In genomic region chr19:12139885-12140544, GRCh38 we compare ENCODE assay signal across 1 cellular context.
TF ChIP-seq lines count a peak whose summit lies in the region.

ZNF20 (minus strand) TSS chr19:12140350; CDS start chr19:12140182, 168 bp downstream.

TF ChIP-seq in WTC11, 78 proteins besides CTCF, POLR2A, EP300 and RAD21 (continued from another document):
- TF ChIP-seq USF1 (CRISPR knock-in tag; IDR thresholded peaks at IDR 0.05) (no peak), MAX (CRISPR knock-in tag; IDR thresholded peaks at IDR 0.05) (0 out of 2 replicates have a peak, but pooled peaks have one; percentile 42), EMX1 (CRISPR knock-in tag; IDR thresholded peaks at IDR 0.05) (no peak; the same call in 1 of the 2 replicates), AFF4 (CRISPR knock-in tag; IDR thresholded peaks at IDR 0.05; ENCODE audit: borderline replicate concordance) (no peak), CREB1 (CRISPR knock-in tag; IDR thresholded peaks at IDR 0.05) (no peak)
